ENCODE assay signal across 18 cellular contexts in the genomic region with DNA sequence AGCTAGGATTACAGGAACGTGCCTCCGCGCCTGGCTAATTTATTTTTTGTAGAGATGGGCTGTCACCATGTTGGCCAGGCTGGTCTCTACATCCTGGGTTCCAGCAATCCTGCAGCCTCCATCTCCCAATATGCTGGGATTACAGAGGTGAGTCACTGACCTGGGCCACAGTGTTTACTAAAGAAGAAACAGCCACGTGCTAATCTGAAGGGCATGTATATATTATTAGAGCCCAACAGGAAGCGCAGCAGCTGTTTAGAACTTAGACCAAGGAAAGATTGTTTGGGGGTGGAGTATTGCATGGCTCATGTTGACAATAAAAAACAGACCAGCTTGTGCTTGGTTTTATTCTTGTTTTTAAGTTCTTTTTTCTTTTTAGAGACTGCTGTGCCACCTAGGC.
DNase-seq lines count a peak whose midpoint lies in the region; ATAC-seq, FAIRE-seq and TF ChIP-seq lines count a peak whose summit lies in the region.
"Had no signal": no experiment of that assay in that cellular context is flagged by ENCODE, and none has a peak within 500 bp of the region (broad histone marks: within the 10 kb centered on the region; RNA-seq: fewer than 3 reads in every experiment).

No MANE protein-coding gene starts in this region.

- intact Hi-C loops in HepG2 (cut with micrococcal nuclease; ENCODE audit: unreplicated experiment) (no loop called here), right lobe of liver (cut with DNase I) (no loop called here), aorta (cut with DNase I) (loop anchor here in 1 of 2 donors (10.0 kb wide), 1 partner anchor 1033 kb away; a partner anchor contains a TSS)

- H3K79me2 ChIP-seq in HepG2 (ENCODE audit: insufficient read depth, low read length), result no peaks in the 10 kb centered on the region

- DNase-seq in HepG2 (ENCODE audit: low spot score) (peak; percentile 50), right lobe of liver (no peak), MG63 (peak; percentile 68), T-helper 17 cell (no peak), amygdala (lab: John Stamatoyannopoulos, UW) (no peak), aorta (no peak)
- DNase-seq: activated CD4-positive, alpha-beta T cell treated with anti-CD3 and anti-CD28 coated beads, Interleukin-2, amount 50 U/mL, for 48 hours; activated T-cell treated with anti-CD3 and anti-CD28 coated beads, Interleukin-2, amount 50 U/mL, for 72 hours; Calu3; effector memory CD4-positive, alpha-beta T cell; gastrocnemius medialis; GOT3; natural killer cell; OCI-M1; stimulated activated CD4-positive, alpha-beta T cell treated with anti-CD3 and anti-CD28 coated beads, Interleukin-12 subunit alpha, Interleukin-12 subunit beta, amount 100 ng/mL, for 4 hours; stimulated activated naive CD8-positive, alpha-beta T cell treated with anti-CD3 and anti-CD28 coated beads, Interleukin-15, Interleukin-2, amounts not matched to agents 100 U/mL and 50 U/mL, for 24 hours had no signal

- H3K4me1 ChIP-seq in HepG2 (ENCODE audit: insufficient read depth, low read length), result peaks cover 11% of the 10 kb centered on the region
- no peaks in the 10 kb centered on the region for H3K4me1 ChIP-seq in right lobe of liver
- H3K4me1 ChIP-seq in aorta (ENCODE audit: control insufficient read depth in 1 of 2, insufficient read depth in 2 of 2, low read length in 2 of 2), result no peaks in the 10 kb centered on the region
- H3K4me1 ChIP-seq: gastrocnemius medialis had no signal

- H4K20me1 ChIP-seq in HepG2 (ENCODE audit: insufficient read depth, low read length), result no peaks in the 10 kb centered on the region

- H3K4me1 Mint-ChIP-seq in T-helper 17 cell, result peaks cover 2% of the 10 kb centered on the region
- H3K4me1 Mint-ChIP-seq: natural killer cell had no signal

- H3K36me3 ChIP-seq in HepG2 (replicated peaks in 1 of 2; ENCODE audit: control insufficient read depth in 1 of 2, insufficient read depth in 2 of 2, low read length in 2 of 2) (no peaks in the 10 kb centered on the region), right lobe of liver (no peaks in the 10 kb centered on the region), MG63 (no peaks in the 10 kb centered on the region), aorta (ENCODE audit: control insufficient read depth in 1 of 2, insufficient read depth in 2 of 2, low read length in 1 of 2) (no peaks in the 10 kb centered on the region)
- H3K36me3 ChIP-seq: gastrocnemius medialis had no signal

- no peak for TF ChIP-seq CTCF in HepG2 (CRISPR knock-in tag; IDR thresholded peaks at IDR 0.05)
- TF ChIP-seq CTCF in right lobe of liver (IDR thresholded peaks at IDR 0.05), result no peak

- H3K9me3 ChIP-seq in HepG2 (ENCODE audit: low read length), result no peaks in the 10 kb centered on the region
- H3K9me3 ChIP-seq in right lobe of liver, result no peaks in the 10 kb centered on the region
- H3K9me3 ChIP-seq in MG63, result no peaks in the 10 kb centered on the region
- H3K9me3 ChIP-seq in T-helper 17 cell (ENCODE audit: control insufficient read depth, low read length, poor library complexity, severe bottlenecking), result no peaks in the 10 kb centered on the region
- no peaks in the 10 kb centered on the region for H3K9me3 ChIP-seq in aorta (ENCODE audit: control insufficient read depth, low read length)
- H3K9me3 ChIP-seq: gastrocnemius medialis had no signal

- H3K27ac ChIP-seq in HepG2 (ENCODE audit: extremely low read length, insufficient read depth, low read length), result no peak overlapping the region
- H3K27ac ChIP-seq in right lobe of liver, result no peak overlapping the region
- no peak overlapping the region for H3K27ac ChIP-seq in aorta (ENCODE audit: low read depth in 1 of 2, low read length in 2 of 2)
- H3K27ac ChIP-seq: gastrocnemius medialis had no signal

- H3K27ac Mint-ChIP-seq in T-helper 17 cell, result no peak overlapping the region
- H3K27ac Mint-ChIP-seq: activated T-cell treated with anti-CD3 and anti-CD28 coated beads, Interleukin-2, amount 50 U/mL, for 72 hours; natural killer cell had no signal

- H3K27me3 ChIP-seq in HepG2 (ENCODE audit: control insufficient read depth in 1 of 2, insufficient read depth in 2 of 2, low read length in 2 of 2), result peaks cover 5 to 29% of the 10 kb centered on the region in 2 experiments
- H3K27me3 ChIP-seq in right lobe of liver, result no peaks in the 10 kb centered on the region
- H3K27me3 ChIP-seq in MG63, result no peaks in the 10 kb centered on the region
- no peaks in the 10 kb centered on the region for H3K27me3 ChIP-seq in aorta (ENCODE audit: control insufficient read depth in 1 of 2, insufficient read depth in 2 of 2, low read length in 1 of 2)

- CTCF ChIA-PET in HepG2 (lab: Yijun Ruan, JAX; ENCODE audit: low intra/inter-chr PET ratio, low total read pairs), result no interaction called here

- no peak overlapping the region for H3K4me3 Mint-ChIP-seq in T-helper 17 cell
- H3K4me3 Mint-ChIP-seq: activated T-cell treated with anti-CD3 and anti-CD28 coated beads, Interleukin-2, amount 50 U/mL, for 72 hours; natural killer cell had no signal

- WGBS in HepG2 (ENCODE audit: low lambda C conversion rate), result 49% methylated on average over 5 of the region's 5 CpGs
- 70% methylated on average over 5 of the region's 5 CpGs for WGBS in right lobe of liver (ENCODE audit: insufficient coverage, low coverage, low lambda C conversion rate, missing lambda C conversion rate)
- 74 to 79% methylated on average over 5 of the region's 5 CpGs for WGBS in aorta, 2 donors

- POLR2A ChIA-PET in HepG2 (lab: Yijun Ruan, JAX), result no interaction called here

- no peak overlapping the region for H3K9ac ChIP-seq in HepG2 (ENCODE audit: insufficient read depth, low read depth, low read length)

- no peak for TF ChIP-seq RAD21 in HepG2 (CRISPR knock-in tag; IDR thresholded peaks at IDR 0.05)

- peaks cover 2% of the 10 kb centered on the region for H3K36me3 Mint-ChIP-seq in T-helper 17 cell (ENCODE audit: low read depth)
- H3K36me3 Mint-ChIP-seq: natural killer cell had no signal

- no peak for TF ChIP-seq POLR2A in HepG2 (IDR thresholded peaks at IDR 0.05; ENCODE audit: insufficient read depth in 1 of 2, low read depth in 2 of 2, low read length in 2 of 2)
- TF ChIP-seq POLR2A in right lobe of liver (IDR thresholded peaks at IDR 0.05), result no peak

- H3K27me3 Mint-ChIP-seq in T-helper 17 cell, result peaks cover 18% of the 10 kb centered on the region

- H3K4me3 ChIP-seq in HepG2 (replicated peaks in 1 of 3; ENCODE audit: insufficient read depth in 1 of 3, low read depth in 2 of 3, low read length in 3 of 3) (no peak overlapping the region), right lobe of liver (no peak overlapping the region), MG63 (no peak overlapping the region), aorta (ENCODE audit: low read length in 2 of 2) (no peak overlapping the region)
- H3K4me3 ChIP-seq: gastrocnemius medialis had no signal

- BruUV-seq in HepG2 (replicated peaks; lab: Mats Ljungman, UMichigan), result no TSS peak

- ATAC-seq in HepG2 (peak; percentile 35; the same call in 2 of the 3 replicates), right lobe of liver (no peak), esophagus mucosa (peak; percentile 44), T-helper 17 cell (no peak), GM19351 (IDR thresholded peaks at IDR 0.05; ENCODE audit: unreplicated experiment) (no peak), aorta (ENCODE audit: low FRiP score) (no peak)
- ATAC-seq: activated T-cell treated with anti-CD3 and anti-CD28 coated beads, Interleukin-2, amount 50 U/mL, for 72 hours; gastrocnemius medialis; natural killer cell; stimulated activated naive CD8-positive, alpha-beta T cell treated with anti-CD3 and anti-CD28 coated beads, Interleukin-15, Interleukin-2, amounts not matched to agents 100 U/mL and 50 U/mL, for 24 hours had no signal

- in situ Hi-C loops in HepG2 (cut with HindIII; ENCODE audit: extremely low pct_ligation_motif_present, low pct_unique_long_range_greater_than_20kb), result no loop called here

- H3K4me2 ChIP-seq in HepG2 (ENCODE audit: low read depth, low read length), result no peak overlapping the region

- no peak overlapping the region for H2AFZ ChIP-seq in HepG2 (ENCODE audit: low read length)

- no peak for TF ChIP-seq EP300 in HepG2 (IDR thresholded peaks at IDR 0.05; ENCODE audit: low read depth in 2 of 2, low read length in 2 of 2)
- no peak for TF ChIP-seq EP300 in HepG2 (CRISPR knock-in tag; IDR thresholded peaks at IDR 0.05; ENCODE audit: borderline replicate concordance)

- no peak for FAIRE-seq in HepG2 (lab: Jason Lieb, UNC)

TF ChIP-seq in HepG2, 621 proteins besides CTCF, POLR2A, EP300 and RAD21 (continues in another document):
- peak; percentile 79; the same call in 1 of the 2 replicates for TF ChIP-seq ZSCAN25 (CRISPR knock-in tag; IDR thresholded peaks at IDR 0.05)
- 0 out of 2 replicates have a peak, but pooled peaks have one; percentile 22 for TF ChIP-seq DR1 (CRISPR knock-in tag; IDR thresholded peaks at IDR 0.05)
- TF ChIP-seq BHLHE40 (IDR thresholded peaks at IDR 0.05; ENCODE audit: low read length), result peak; percentile 86
- TF ChIP-seq, protein P1, sequence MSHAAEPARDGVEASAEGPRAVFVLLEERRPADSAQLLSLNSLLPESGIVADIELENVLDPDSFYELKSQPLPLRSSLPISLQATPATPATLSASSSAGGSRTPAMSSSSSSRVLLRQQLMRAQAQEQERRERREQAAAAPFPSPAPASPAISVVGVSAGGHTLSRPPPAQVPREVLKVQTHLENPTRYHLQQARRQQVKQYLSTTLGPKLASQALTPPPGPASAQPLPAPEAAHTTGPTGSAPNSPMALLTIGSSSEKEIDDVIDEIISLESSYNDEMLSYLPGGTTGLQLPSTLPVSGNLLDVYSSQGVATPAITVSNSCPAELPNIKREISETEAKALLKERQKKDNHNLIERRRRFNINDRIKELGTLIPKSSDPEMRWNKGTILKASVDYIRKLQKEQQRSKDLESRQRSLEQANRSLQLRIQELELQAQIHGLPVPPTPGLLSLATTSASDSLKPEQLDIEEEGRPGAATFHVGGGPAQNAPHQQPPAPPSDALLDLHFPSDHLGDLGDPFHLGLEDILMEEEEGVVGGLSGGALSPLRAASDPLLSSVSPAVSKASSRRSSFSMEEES (CRISPR knock-in tag; IDR thresholded peaks at IDR 0.05), result no peak

Comparison
In these comparisons a context has a peak if more than half of its experiments do, and no peak if none do; other contexts are left out.
1. ATAC-seq: peak in HepG2 (single experiment) and esophagus mucosa (single experiment); none in right lobe of liver (0 of 4), T-helper 17 cell (single experiment), GM19351 (single experiment) and aorta (single experiment).
2. DNase-seq: peak in HepG2 (single experiment) and MG63 (single experiment); none in right lobe of liver (0 of 3), T-helper 17 cell (0 of 3), amygdala (0 of 56) and aorta (0 of 2).